ENCODE assay signal across 8 cellular contexts in the genomic region with DNA sequence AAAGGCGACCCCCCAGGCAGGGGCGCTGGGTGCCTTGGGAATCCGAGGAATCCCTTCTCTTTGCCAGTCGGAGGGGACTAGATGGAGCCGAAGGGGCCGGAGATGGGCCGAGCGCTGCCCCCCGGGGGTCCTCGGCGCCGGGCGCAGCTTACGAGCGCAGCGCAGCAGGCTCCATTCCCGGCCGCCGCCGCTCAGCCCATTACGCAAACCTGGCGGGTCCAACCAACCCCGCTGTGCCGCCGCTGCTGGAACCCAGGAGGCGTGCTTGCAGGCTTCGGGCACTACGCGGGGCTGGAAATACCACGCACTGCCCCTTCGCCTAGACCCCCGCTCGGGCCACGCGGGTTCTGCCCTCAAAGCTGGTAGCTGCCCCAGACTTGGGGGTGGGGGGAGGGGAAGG. TPM values are rescaled to one million over a fixed set of nuclear protein-coding genes. Genes with fewer than 3 reads are reported as not detected.
DNase-seq lines count a peak whose midpoint lies in the region; TF ChIP-seq lines count a peak whose summit lies in the region.
"Not testable (repeated sequence)": the region's sequence is repeated elsewhere in the genome, so short reads cannot be mapped to it uniquely, and the experiment has no call there.

No MANE protein-coding gene starts in this region.

- dilution Hi-C loops in mammary epithelial cell (cut with HindIII; ENCODE audit: low sequenced_read_pairs), result not testable (repeated sequence)

- BruUV-seq in mammary epithelial cell (replicated peaks; lab: Mats Ljungman, UMichigan), result TSS peak; percentile 46

- H3K36me3 ChIP-seq in mammary epithelial cell (ENCODE audit: insufficient read depth, low read length); left ventricle myocardium inferior; neural progenitor cell; urinary bladder (ENCODE audit: insufficient read depth): not testable (repeated sequence)

- intact Hi-C loops in mammary epithelial cell (cut with micrococcal nuclease); left ventricle myocardium inferior (cut with micrococcal nuclease): not testable (repeated sequence)

- H3K9me3 Mint-ChIP-seq in neural progenitor cell, result not testable (repeated sequence)

- H3K4me1 Mint-ChIP-seq in neural progenitor cell, result not testable (repeated sequence)

- not testable (repeated sequence) for H3K27me3 Mint-ChIP-seq in neural progenitor cell (ENCODE audit: insufficient read depth, low read depth)

- CTCF ChIA-PET in mammary epithelial cell (lab: Charles Lee; ENCODE audit: low non-redundant PET), result not testable (repeated sequence)

- TF ChIP-seq CTCF in GM12864 (IDR thresholded peaks at IDR 0.05; ENCODE audit: low read depth, low read length, missing control alignments); mammary epithelial cell (conservative IDR thresholded peaks at IDR 0.05 in 1 of 2, IDR thresholded peaks at IDR 0.05 in 1 of 2; ENCODE audit: extremely low read depth in 1 of 2, insufficient read depth in 1 of 2, low read depth in 1 of 2, low read length in 2 of 2); left ventricle myocardium inferior (IDR thresholded peaks at IDR 0.05; ENCODE audit: borderline replicate concordance); neural progenitor cell (IDR thresholded peaks at IDR 0.05): not testable (repeated sequence)

- in situ Hi-C loops in mammary epithelial cell (cut with MboI; ENCODE audit: low sequenced_read_pairs in 2 of 2), result not testable (repeated sequence)

- DNase-seq in GM12864 (ENCODE audit: low read depth); mammary epithelial cell; neural progenitor cell (ENCODE audit: low spot score): not testable (repeated sequence)
- DNase-seq in T-helper 1 cell (peak in 4 of 5 donors; percentile 31 to 55 (median 48)), activated T-cell treated with anti-CD3 and anti-CD28 coated beads for 48 hours (ENCODE audit: low read depth) (peak; percentile 59), left ventricle myocardium inferior (peak; percentile 62)
- DNase-seq in stimulated activated CD4-positive, alpha-beta T cell treated with anti-CD3 and anti-CD28 coated beads, Interleukin-4, amount 100 ng/mL, for 4 hours, result peak; percentile 51 to 55

- not testable (repeated sequence) for H3K9ac ChIP-seq in mammary epithelial cell (ENCODE audit: insufficient read depth, low read length); neural progenitor cell

- H3K4me2 ChIP-seq in mammary epithelial cell (ENCODE audit: insufficient read depth, low read depth, low read length), result not testable (repeated sequence)
- peak overlapping the region; percentile 52 for H3K4me2 ChIP-seq in neural progenitor cell

- not testable (repeated sequence) for H3K27me3 ChIP-seq in mammary epithelial cell (ENCODE audit: insufficient read depth, low read length); left ventricle myocardium inferior (ENCODE audit: low read depth); neural progenitor cell

- H3K36me3 Mint-ChIP-seq in neural progenitor cell, result not testable (repeated sequence)

- not testable (repeated sequence) for H3K27ac ChIP-seq in mammary epithelial cell (ENCODE audit: insufficient read depth, low read depth, low read length); neural progenitor cell; urinary bladder (ENCODE audit: low read depth)
- peak overlapping the region; percentile 53 for H3K27ac ChIP-seq in left ventricle myocardium inferior (replicated peaks)

- H3K4me1 ChIP-seq in mammary epithelial cell (ENCODE audit: insufficient read depth, low read length); left ventricle myocardium inferior; neural progenitor cell; urinary bladder (ENCODE audit: insufficient read depth): not testable (repeated sequence)

- H3K9me3 ChIP-seq in mammary epithelial cell (replicated peaks; ENCODE audit: insufficient read depth, low read length); left ventricle myocardium inferior (replicated peaks); neural progenitor cell (ENCODE audit: low read depth): not testable (repeated sequence)

- WGBS in mammary epithelial cell (ENCODE audit: low coverage, missing lambda C conversion rate), result no CpG with 5 or more reads among the region's 35 CpGs
- WGBS in urinary bladder, result 0% methylated on average over 23 of the region's 35 CpGs

- H2AFZ ChIP-seq in mammary epithelial cell (ENCODE audit: low read depth, low read length); neural progenitor cell (replicated peaks): not testable (repeated sequence)

- H3K79me2 ChIP-seq in mammary epithelial cell (ENCODE audit: insufficient read depth, low read length); neural progenitor cell (ENCODE audit: low read depth): not testable (repeated sequence)

- H3K27ac Mint-ChIP-seq in neural progenitor cell, result not testable (repeated sequence)

- H3K4me3 ChIP-seq in GM12864 (ENCODE audit: low read depth, low read length) (peak overlapping the region; percentile 50), mammary epithelial cell (replicated peaks in 1 of 3; ENCODE audit: insufficient read depth in 1 of 3, low read depth in 2 of 3, low read length in 3 of 3) (peak overlapping the region in 2 of 3 experiments; percentile 38 to 50), left ventricle myocardium inferior (peak overlapping the region; percentile 65), neural progenitor cell (peak overlapping the region; percentile 52), urinary bladder (ENCODE audit: low read depth, low read length) (peak overlapping the region; percentile 33)

- H3F3A ChIP-seq in neural progenitor cell (ENCODE audit: low read depth), result not testable (repeated sequence)

- not testable (repeated sequence) for H3K4me3 Mint-ChIP-seq in neural progenitor cell

- H4K20me1 ChIP-seq in mammary epithelial cell (ENCODE audit: insufficient read depth, low read length); neural progenitor cell (ENCODE audit: low read depth): not testable (repeated sequence)

RNA-seq across cellular contexts. Expression of gene PPIAL4D, which starts 26.9 kb away (rescaled TPM):
- total RNA-seq in mammary epithelial cell, result not detected
- polyA plus RNA-seq in mammary epithelial cell, result not detected
- not detected for polyA minus RNA-seq in mammary epithelial cell
- total RNA-seq in left ventricle myocardium inferior, result not detected
- total RNA-seq in neural progenitor cell (ENCODE audit: low replicate concordance), result not detected in 2 replicates
- not detected for total RNA-seq in urinary bladder
- polyA plus RNA-seq in urinary bladder, result not detected
